In the genomic region with DNA sequence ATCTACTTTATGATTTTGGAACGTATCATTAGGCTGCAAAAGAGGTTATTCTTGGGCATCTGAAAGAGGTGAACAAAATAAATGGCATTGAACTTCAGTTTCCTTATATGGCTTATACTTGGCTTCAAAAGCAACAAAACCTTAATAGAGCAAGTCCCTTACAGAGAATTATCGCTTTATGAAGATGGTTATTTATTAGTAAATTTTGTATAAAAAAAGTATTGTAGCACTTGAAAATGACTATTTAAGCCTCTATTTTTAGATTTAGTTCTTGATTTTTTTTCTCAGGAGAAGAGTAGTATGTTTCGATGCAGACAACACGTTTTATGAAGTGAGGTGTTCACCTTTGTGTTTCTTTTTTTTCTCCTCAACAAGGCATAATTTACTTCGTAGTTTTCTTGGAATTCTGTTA, we compare ENCODE assay signal across 8 cellular contexts. TPM values are rescaled to one million over a fixed set of nuclear protein-coding genes. Genes with fewer than 3 reads are reported as not detected.
DNase-seq lines count a peak whose midpoint lies in the region; ATAC-seq and TF ChIP-seq lines count a peak whose summit lies in the region.

No MANE protein-coding gene starts in this region.

- peak overlapping the region; percentile 98 for H3K27ac ChIP-seq in CD4-positive, alpha-beta T cell (ENCODE audit: low read depth, low read length)
- H3K27ac ChIP-seq in duodenal mucosa (ENCODE audit: low read depth, low read length), result no peak overlapping the region

- no peaks in the 10 kb centered on the region for H3K27me3 ChIP-seq in CD4-positive, alpha-beta T cell (ENCODE audit: control insufficient read depth, insufficient read depth, low read length)
- H3K27me3 ChIP-seq in duodenal mucosa (ENCODE audit: control insufficient read depth in 1 of 2, insufficient read depth in 2 of 2, low read length in 2 of 2), result no peaks in the 10 kb centered on the region

- H3K27me3 Mint-ChIP-seq in CD4-positive, alpha-beta T cell, result no peaks in the 10 kb centered on the region
- H3K27me3 Mint-ChIP-seq in nephron progenitor cell (ENCODE audit: low read depth, poor library complexity), result no peaks in the 10 kb centered on the region

- DNase-seq in CD4-positive, alpha-beta T cell, result no peak
- DNase-seq in LNCaP clone FGC (ENCODE audit: low read depth) (no peak), nephron progenitor cell (no peak), NCI-H345 treated with DMSO at 0.1 percent for 48 hours (lab: John Stamatoyannopoulos, UW; ENCODE audit: unreplicated experiment) (no peak), sciatic nerve (ENCODE audit: low spot score) (no peak)

- intact Hi-C loops in CD4-positive, alpha-beta T cell (cut with DNase I, micrococcal nuclease), result loop anchor here (5.0 to 10.0 kb wide), 3 partner anchors 44 to 206 kb away; partner anchors contain the start of genes NLN (in 2 of the 2) and SGTB (in 2 of the 2)
- intact Hi-C loops in sciatic nerve (cut with DNase I), result no loop called here

- no peak for TF ChIP-seq CTCF in CD4-positive, alpha-beta T cell (IDR thresholded peaks at IDR 0.05)
- no peak for TF ChIP-seq CTCF in LNCaP clone FGC (IDR thresholded peaks at IDR 0.05; ENCODE audit: control insufficient read depth, extremely low read depth, insufficient read depth)
- no peak for TF ChIP-seq CTCF in nephron progenitor cell (IDR thresholded peaks at IDR 0.05)

- CTCF ChIA-PET in CD4-positive, alpha-beta T cell (lab: Charles Lee), result interaction anchor here (0.7 kb wide), 1 partner anchor 14 kb away, joined by 3 read pairs; no protein-coding TSS in a partner anchor

- H3K27ac Mint-ChIP-seq in CD4-positive, alpha-beta T cell, result peak overlapping the region; percentile 88
- peak overlapping the region; percentile 91 for H3K27ac Mint-ChIP-seq in nephron progenitor cell

- H3K36me3 ChIP-seq in duodenal mucosa (ENCODE audit: control insufficient read depth in 1 of 2, insufficient read depth in 2 of 2, low read length in 2 of 2), result no peaks in the 10 kb centered on the region

- ATAC-seq in CD4-positive, alpha-beta T cell (ENCODE audit: poor library complexity), result no peak
- ATAC-seq in sciatic nerve (no peak), HG03521 (IDR thresholded peaks at IDR 0.05; ENCODE audit: unreplicated experiment) (no peak), HG03196 (IDR thresholded peaks at IDR 0.05; ENCODE audit: unreplicated experiment) (no peak)

- H3K9ac ChIP-seq in duodenal mucosa (ENCODE audit: low read depth in 1 of 2, low read length in 2 of 2), result peak overlapping the region in 1 of 2 donors; percentile 83

- peak overlapping the region; percentile 98 for H3K4me3 Mint-ChIP-seq in CD4-positive, alpha-beta T cell
- H3K4me3 Mint-ChIP-seq in nephron progenitor cell, result peak overlapping the region; percentile 96

- peaks cover 59% of the 10 kb centered on the region for H3K4me1 Mint-ChIP-seq in CD4-positive, alpha-beta T cell (ENCODE audit: low read depth)
- peaks cover 36% of the 10 kb centered on the region for H3K4me1 Mint-ChIP-seq in nephron progenitor cell

- peaks cover 62% of the 10 kb centered on the region for H3K36me3 Mint-ChIP-seq in CD4-positive, alpha-beta T cell (ENCODE audit: low read depth)
- peaks cover 39% of the 10 kb centered on the region for H3K36me3 Mint-ChIP-seq in nephron progenitor cell (ENCODE audit: low read depth)

- no peaks in the 10 kb centered on the region for H3K9me3 ChIP-seq in CD4-positive, alpha-beta T cell (ENCODE audit: control insufficient read depth, low read length)
- no peaks in the 10 kb centered on the region for H3K9me3 ChIP-seq in duodenal mucosa (ENCODE audit: control insufficient read depth in 1 of 2, low read length in 2 of 2)

- no peaks in the 10 kb centered on the region for H3K9me3 Mint-ChIP-seq in CD4-positive, alpha-beta T cell
- peaks cover 19% of the 10 kb centered on the region for H3K9me3 Mint-ChIP-seq in nephron progenitor cell

- POLR2A ChIA-PET in CD4-positive, alpha-beta T cell (lab: Charles Lee), result interaction anchor here (1.0 to 5.8 kb wide), 6 partner anchors 9 to 900 kb away, joined by 3 to 86 read pairs (median 6); partner anchors contain the start of genes NLN and SGTB

- H3K4me3 ChIP-seq in LNCaP clone FGC (ENCODE audit: low read depth, low read length) (peak overlapping the region; percentile 64), duodenal mucosa (ENCODE audit: low read depth in 1 of 2, low read length in 2 of 2) (peak overlapping the region; percentile 91 to 100)

- peaks cover 8 to 12% of the 10 kb centered on the region in 2 donors for H3K4me1 ChIP-seq in duodenal mucosa (ENCODE audit: control insufficient read depth in 1 of 2, insufficient read depth in 2 of 2, low read length in 2 of 2)

RNA-seq across cellular contexts. Expression of gene ERBIN, which starts 2.0 kb away (rescaled TPM):
- 10 to 100 TPM; 94.7 to 96.9 TPM for total RNA-seq in CD4-positive, alpha-beta T cell
- total RNA-seq in sciatic nerve, result 96.1 TPM
